In genomic region chr10:110528998-110529524, GRCh38 we compare ENCODE assay signal across 8 cellular contexts. TPM values are rescaled to one million over a fixed set of nuclear protein-coding genes. Genes with fewer than 3 reads are reported as not detected.
DNase-seq lines count a peak whose midpoint lies in the region; ATAC-seq, FAIRE-seq and TF ChIP-seq lines count a peak whose summit lies in the region.
"Not testable (repeated sequence)": the region's sequence is repeated elsewhere in the genome, so short reads cannot be mapped to it uniquely, and the experiment has no call there.

No MANE protein-coding gene starts in this region.

- H3K36me3 ChIP-seq in RWPE2 (ENCODE audit: low read depth): not testable (repeated sequence)

- DNase-seq in GM12891 (ENCODE audit: insufficient read length, low spot score); RWPE2 (ENCODE audit: low spot score): not testable (repeated sequence)
- DNase-seq in activated effector memory CD4-positive, alpha-beta T cell treated with anti-CD3 and anti-CD28 coated beads, Interleukin-2, amount 50 U/mL, for 16 hours: peak; percentile 74
- DNase-seq in fibroblast of mammary gland (ENCODE audit: low read depth): peak; percentile 48
- peak; percentile 53 for DNase-seq in stimulated activated naive B cell treated with anti-CD40 and anti-IgM and Interleukin-4, amounts not matched to agents 10 μg/mL and 1 μg/mL and 100 μg/mL, for 72 hours

- not testable (repeated sequence) for TF ChIP-seq POLR2A in GM12891 (IDR thresholded peaks at IDR 0.05; ENCODE audit: low read depth, low read length)

- ATAC-seq in GM19397 (IDR thresholded peaks at IDR 0.05; ENCODE audit: unreplicated experiment) (peak; percentile 67), HG02610 (IDR thresholded peaks at IDR 0.05; ENCODE audit: unreplicated experiment) (peak; percentile 77), HG03354 (IDR thresholded peaks at IDR 0.05; ENCODE audit: poor library complexity, severe bottlenecking, unreplicated experiment) (peak; percentile 63)
- ATAC-seq in RWPE2 (ENCODE audit: low read depth): not testable (repeated sequence)
- peak; percentile 92 to 95 for ATAC-seq in stimulated activated naive B cell treated with anti-CD40 and anti-IgM and Interleukin-4, amounts not matched to agents 10 μg/mL and 1 μg/mL and 100 μg/mL, for 72 hours (replicated peaks)

- peaks cover 40 to 74% of the 10 kb centered on the region in 2 donors for H3K4me1 Mint-ChIP-seq in stimulated activated naive B cell treated with anti-CD40 and anti-IgM and Interleukin-4, amounts not matched to agents 10 μg/mL and 1 μg/mL and 100 μg/mL, for 72 hours

- peak overlapping the region; percentile 2 for H3K27ac Mint-ChIP-seq in stimulated activated naive B cell treated with anti-CD40 and anti-IgM and Interleukin-4, amounts not matched to agents 10 μg/mL and 1 μg/mL and 100 μg/mL, for 72 hours

- not testable (repeated sequence) for H3K27me3 Mint-ChIP-seq in stimulated activated naive B cell treated with anti-CD40 and anti-IgM and Interleukin-4, amounts not matched to agents 10 μg/mL and 1 μg/mL and 100 μg/mL, for 72 hours

- peak; percentile 56 for FAIRE-seq in GM12891 (lab: Jason Lieb, UNC)

- not testable (repeated sequence) for TF ChIP-seq CTCF in RWPE2 (IDR thresholded peaks at IDR 0.05; ENCODE audit: poor library complexity, severe bottlenecking); fibroblast of mammary gland (conservative IDR thresholded peaks at IDR 0.05; ENCODE audit: control insufficient read depth, insufficient read depth, low read depth, low read length)

- not testable (repeated sequence) for H3K9me3 Mint-ChIP-seq in stimulated activated naive B cell treated with anti-CD40 and anti-IgM and Interleukin-4, amounts not matched to agents 10 μg/mL and 1 μg/mL and 100 μg/mL, for 72 hours

- not testable (repeated sequence) for H3K27me3 ChIP-seq in RWPE2 (ENCODE audit: insufficient read depth, poor library complexity, severe bottlenecking)

- H3K4me3 ChIP-seq in RWPE2 (ENCODE audit: severe bottlenecking); fibroblast of mammary gland (ENCODE audit: control insufficient read depth, low read depth, low read length): not testable (repeated sequence)

- peaks cover 6 to 11% of the 10 kb centered on the region in 2 donors for H3K36me3 Mint-ChIP-seq in stimulated activated naive B cell treated with anti-CD40 and anti-IgM and Interleukin-4, amounts not matched to agents 10 μg/mL and 1 μg/mL and 100 μg/mL, for 72 hours

- peak overlapping the region; percentile 47 for H3K27ac ChIP-seq in RWPE2 (ENCODE audit: poor library complexity, severe bottlenecking)

- H3K9me3 ChIP-seq in RWPE2 (ENCODE audit: severe bottlenecking): not testable (repeated sequence)

- peak overlapping the region in 1 of 2 donors; percentile 47 for H3K4me3 Mint-ChIP-seq in stimulated activated naive B cell treated with anti-CD40 and anti-IgM and Interleukin-4, amounts not matched to agents 10 μg/mL and 1 μg/mL and 100 μg/mL, for 72 hours

- peaks cover 37% of the 10 kb centered on the region for H3K4me1 ChIP-seq in RWPE2 (ENCODE audit: insufficient read depth, poor library complexity, severe bottlenecking)

TF ChIP-seq in GM12891, 5 proteins besides CTCF, POLR2A, EP300 and RAD21:
- TF ChIP-seq POU2F2 (IDR thresholded peaks at IDR 0.05; ENCODE audit: low read depth, low read length): peak; percentile 56; the same call in 1 of the 2 replicates

RNA-seq across cellular contexts. Expression of gene DUSP5, which starts 31.4 kb away (rescaled TPM):
- polyA plus RNA-seq in GM12891 (2012; ENCODE audit: low read depth, missing spikeins): 60.6 TPM

RNA-seq across cellular contexts. Expression of gene SMC3, which starts 38.4 kb away (rescaled TPM):
- 30.3 TPM for polyA plus RNA-seq in GM12891 (2012; ENCODE audit: low read depth, missing spikeins)
